In genomic region chr9:15416880-15417279, GRCh38 we compare ENCODE assay signal across 8 cellular contexts.
A peak's percentile ranks its signal among the peaks of the same experiment; 100 is the strongest.
DNase-seq lines count a peak whose midpoint lies in the region; ATAC-seq and TF ChIP-seq lines count a peak whose summit lies in the region.

No MANE protein-coding gene starts in this region.

- DNase-seq in Ammon's horn (ENCODE audit: low spot score) (peak; percentile 32), NCI-H146 treated with DMSO at 0.1 percent for 48 hours (lab: John Stamatoyannopoulos, UW; ENCODE audit: unreplicated experiment) (peak; percentile 33), iPS-NIHi11 (ENCODE audit: low spot score) (peak; percentile 58)
- peak; percentile 39 for DNase-seq in activated naive CD4-positive, alpha-beta T cell treated with Interleukin-2 at 50 U/mL for 16 hours
- DNase-seq in stimulated activated CD8-positive, alpha-beta memory T cell treated with anti-CD3 and anti-CD28 coated beads, Interleukin-2, amount 100 ng/mL, for 48 hours (ENCODE audit: low read depth in 2 of 2): peak; percentile 7 to 10

- TF ChIP-seq CTCF in GM12875 (IDR thresholded peaks at IDR 0.05; ENCODE audit: borderline replicate concordance, insufficient read depth, low read depth, low read length): peak; percentile 26; the same call in 1 of the 2 replicates

- no peak overlapping the region for H3K4me3 ChIP-seq in GM12875 (ENCODE audit: low read depth, low read length)

- no peak for ATAC-seq in HG03139 (IDR thresholded peaks at IDR 0.05; ENCODE audit: unreplicated experiment)
- ATAC-seq in GM19035 (IDR thresholded peaks at IDR 0.05; ENCODE audit: unreplicated experiment): no peak
